In genomic region chr3:73399666-73400253, GRCh38 we compare ENCODE assay signal across 19 cellular contexts.
"Had no signal": no experiment of that assay in that cellular context is flagged by ENCODE, and none has a peak within 500 bp of the region (broad histone marks: within the 10 kb centered on the region; RNA-seq: fewer than 3 reads in every experiment).

No MANE protein-coding gene starts in this region.

- DNase-seq: activated CD4-positive, alpha-beta memory T cell treated with anti-CD3 and anti-CD28 coated beads, Interleukin-2, amount 10 ng/mL, durations not matched to agents 7 days and 5 days; activated CD4-positive, alpha-beta T cell treated with anti-CD3 and anti-CD28 coated beads, Interleukin-2, amount 50 U/mL, for 1 hour; activated CD4-positive, CD25-positive, alpha-beta regulatory T cell; activated gamma-delta T cell; activated naive CD4-positive, alpha-beta T cell treated with anti-CD3 and anti-CD28 coated beads for 36 hours; activated T-cell treated with anti-CD3 and anti-CD28 coated beads for 4 hours; activated T-cell treated with anti-CD3 and anti-CD28 coated beads, Interleukin-2, amount 50 U/mL, for 48 hours; amygdala; caudate nucleus; NCI-H1048; NCI-H146; NCI-H187 treated with DMSO at 0.1 percent for 48 hours; NCI-H2081 treated with DMSO at 0.1 percent for 48 hours; NCI-H2227 treated with DMSO at 0.1 percent for 48 hours; NCI-H526; NCI-H82; T-helper 1 cell had no signal

- H3K4me3 ChIP-seq: SK-N-MC had no signal

- H3K27ac ChIP-seq: SK-N-MC, VCaP had no signal
